In the genomic region with DNA sequence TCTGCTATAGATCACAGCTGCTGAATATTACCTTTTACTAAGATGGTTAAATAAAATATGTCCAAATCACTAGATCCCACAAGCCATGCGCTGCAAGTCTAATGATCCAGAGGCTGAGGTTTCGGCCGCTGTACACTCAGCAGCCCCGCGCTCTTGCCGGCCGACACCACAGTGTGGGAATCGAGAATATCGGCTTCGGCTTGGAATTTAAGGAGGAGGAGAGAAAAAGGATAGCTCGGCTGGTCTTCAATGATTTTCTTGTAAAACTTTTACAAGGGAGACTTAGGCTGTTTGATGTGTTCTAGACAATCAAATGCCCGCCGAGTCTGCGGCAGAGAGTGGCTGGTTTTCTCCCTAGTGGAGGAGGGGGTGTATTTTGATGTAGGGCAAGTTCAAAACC, we compare ENCODE assay signal across 27 cellular contexts.
"Had no signal": no experiment of that assay in that cellular context is flagged by ENCODE, and none has a peak within 500 bp of the region (broad histone marks: within the 10 kb centered on the region; RNA-seq: fewer than 3 reads in every experiment).

No MANE protein-coding gene starts in this region.

- H3K36me3 ChIP-seq: right lobe of liver, stomach, suprapubic skin, uterus had no signal

- H3K27me3 Mint-ChIP-seq: activated CD4-positive, alpha-beta memory T cell treated with anti-CD3 and anti-CD28 coated beads for 36 hours; activated naive CD8-positive, alpha-beta T cell treated with anti-CD3 and anti-CD28 coated beads, Interleukin-2, amount 50 U/mL, for 24 hours; memory B cell; stimulated activated memory B cell treated with anti-CD40 and anti-IgM and Interleukin-4, amounts not matched to agents 10 μg/mL and 1 μg/mL and 100 μg/mL, for 72 hours had no signal

- H3K4me3 Mint-ChIP-seq: activated CD4-positive, alpha-beta memory T cell treated with anti-CD3 and anti-CD28 coated beads for 36 hours; activated naive CD8-positive, alpha-beta T cell treated with anti-CD3 and anti-CD28 coated beads, Interleukin-2, amount 50 U/mL, for 24 hours; dendritic cell treated with granulocyte-macrophage colony-stimulating factor and Interleukin-4, amounts not matched to agents 40 ng/mL and 50 ng/mL, for 4 days; memory B cell; nephron; stimulated activated memory B cell treated with anti-CD40 and anti-IgM and Interleukin-4, amounts not matched to agents 10 μg/mL and 1 μg/mL and 100 μg/mL, for 72 hours; T-helper 1 cell treated with Interleukin-12 subunit alpha and Interleukin-12 subunit beta and Interleukin-4 antibody, amounts not matched to agents 30 μg/mL and 1 μg/mL, for 36 hours had no signal

- H3K79me2 ChIP-seq: parathyroid adenoma had no signal

- H3K4me3 ChIP-seq: body of pancreas, right lobe of liver, stomach, suprapubic skin, tibial nerve, uterus had no signal

- H3K4me1 ChIP-seq: body of pancreas, parathyroid adenoma, uterus had no signal

- ATAC-seq: activated naive CD8-positive, alpha-beta T cell treated with anti-CD3 and anti-CD28 coated beads, Interleukin-2, amount 50 U/mL, for 24 hours; left cardiac atrium; right lobe of liver; stimulated activated memory B cell treated with anti-CD40 and anti-IgM and Interleukin-4, amounts not matched to agents 10 μg/mL and 1 μg/mL and 100 μg/mL, for 72 hours had no signal

- FAIRE-seq: small intestine had no signal

- H3K27ac Mint-ChIP-seq: activated CD4-positive, alpha-beta memory T cell treated with anti-CD3 and anti-CD28 coated beads for 36 hours; activated naive CD8-positive, alpha-beta T cell treated with anti-CD3 and anti-CD28 coated beads, Interleukin-2, amount 50 U/mL, for 24 hours; dendritic cell treated with granulocyte-macrophage colony-stimulating factor and Interleukin-4, amounts not matched to agents 40 ng/mL and 50 ng/mL, for 4 days; memory B cell; stimulated activated memory B cell treated with anti-CD40 and anti-IgM and Interleukin-4, amounts not matched to agents 10 μg/mL and 1 μg/mL and 100 μg/mL, for 72 hours; T-helper 1 cell treated with Interleukin-12 subunit alpha and Interleukin-12 subunit beta and Interleukin-4 antibody, amounts not matched to agents 30 μg/mL and 1 μg/mL, for 36 hours had no signal

- H3K27me3 ChIP-seq: body of pancreas, foreskin keratinocyte, right lobe of liver, stomach, suprapubic skin, tibial nerve, uterus had no signal

- H3K9ac ChIP-seq: parathyroid adenoma had no signal

- H3K9me3 Mint-ChIP-seq: activated CD4-positive, alpha-beta memory T cell treated with anti-CD3 and anti-CD28 coated beads for 36 hours; activated naive CD8-positive, alpha-beta T cell treated with anti-CD3 and anti-CD28 coated beads, Interleukin-2, amount 50 U/mL, for 24 hours; dendritic cell treated with granulocyte-macrophage colony-stimulating factor and Interleukin-4, amounts not matched to agents 40 ng/mL and 50 ng/mL, for 4 days; memory B cell; nephron; stimulated activated memory B cell treated with anti-CD40 and anti-IgM and Interleukin-4, amounts not matched to agents 10 μg/mL and 1 μg/mL and 100 μg/mL, for 72 hours; T-helper 1 cell treated with Interleukin-12 subunit alpha and Interleukin-12 subunit beta and Interleukin-4 antibody, amounts not matched to agents 30 μg/mL and 1 μg/mL, for 36 hours had no signal

- H3K9me3 ChIP-seq: body of pancreas, right lobe of liver, stomach, suprapubic skin, tibial nerve, uterus had no signal

- H2AFZ ChIP-seq: parathyroid adenoma had no signal

- H3K4me1 Mint-ChIP-seq: activated naive CD8-positive, alpha-beta T cell treated with anti-CD3 and anti-CD28 coated beads, Interleukin-2, amount 50 U/mL, for 24 hours; memory B cell; stimulated activated memory B cell treated with anti-CD40 and anti-IgM and Interleukin-4, amounts not matched to agents 10 μg/mL and 1 μg/mL and 100 μg/mL, for 72 hours had no signal

- DNase-seq: activated CD4-positive, alpha-beta memory T cell treated with anti-CD3 and anti-CD28 coated beads for 36 hours; activated CD4-positive, alpha-beta T cell treated with anti-CD3 and anti-CD28 coated beads for 4 hours; activated CD4-positive, CD25-positive, alpha-beta regulatory T cell; activated gamma-delta T cell; activated naive CD4-positive, alpha-beta T cell treated with anti-CD3 and anti-CD28 coated beads, Interleukin-2, amount 50 U/mL, for 16 hours; activated naive CD8-positive, alpha-beta T cell treated with anti-CD3 and anti-CD28 coated beads, Interleukin-2, amount 50 U/mL, for 24 hours; anterior cingulate cortex; effector CD4-positive, alpha-beta T cell; erythroblast; left cardiac atrium; nucleus accumbens; right lobe of liver; small intestine; stimulated activated CD4-positive, alpha-beta T cell treated with anti-CD3 and anti-CD28 coated beads, Interleukin-15, amount 100 ng/mL, for 24 hours; stomach; T1000; uterus had no signal

- H3K27ac ChIP-seq: body of pancreas, foreskin keratinocyte, parathyroid adenoma, right lobe of liver, stomach, suprapubic skin, tibial nerve, uterus had no signal
